ENCODE assay signal across 36 cellular contexts in genomic region chr6:8789878-8790277, GRCh38.
"Had no signal": no experiment of that assay in that cellular context is flagged by ENCODE, and none has a peak within 500 bp of the region (broad histone marks: within the 10 kb centered on the region; RNA-seq: fewer than 3 reads in every experiment).

No MANE protein-coding gene starts in this region.

- H3K9me3 ChIP-seq: body of pancreas, breast epithelium had no signal

- H3K27me3 Mint-ChIP-seq: activated CD4-positive, alpha-beta memory T cell treated with anti-CD3 and anti-CD28 coated beads, Interleukin-2, amount 10 ng/mL, durations not matched to agents 7 days and 5 days; activated CD4-positive, alpha-beta T cell treated with anti-CD3 and anti-CD28 coated beads for 36 hours; activated CD4-positive, alpha-beta T cell treated with anti-CD3 and anti-CD28 coated beads, Interleukin-2, amount 10 ng/mL, durations not matched to agents 7 days and 5 days; activated CD8-positive, alpha-beta memory T cell treated with anti-CD3 and anti-CD28 coated beads, Interleukin-2, amount 10 ng/mL, durations not matched to agents 7 days and 5 days; activated naive CD4-positive, alpha-beta T cell treated with anti-CD3 and anti-CD28 coated beads, Interleukin-2, amount 10 ng/mL, durations not matched to agents 7 days and 5 days; activated naive CD4-positive, alpha-beta T cell treated with anti-CD3 and anti-CD28 coated beads, Interleukin-2, amount 50 U/mL, for 24 hours; activated naive CD8-positive, alpha-beta T cell; activated naive CD8-positive, alpha-beta T cell treated with anti-CD3 and anti-CD28 coated beads, Interleukin-2, amount 10 ng/mL, durations not matched to agents 7 days and 5 days; activated naive CD8-positive, alpha-beta T cell treated with anti-CD3 and anti-CD28 coated beads, Interleukin-2, amount 50 U/mL, for 24 hours; activated T-cell treated with anti-CD3 and anti-CD28 coated beads, Interleukin-2, amount 50 U/mL, for 24 hours had no signal

- H3K27me3 ChIP-seq: body of pancreas, brain microvascular endothelial cell, breast epithelium had no signal

- H3K4me1 ChIP-seq: body of pancreas, breast epithelium had no signal

- DNase-seq: activated CD4-positive, alpha-beta memory T cell treated with anti-CD3 and anti-CD28 coated beads, Interleukin-2, amount 10 ng/mL, durations not matched to agents 7 days and 5 days; activated CD4-positive, alpha-beta T cell treated with anti-CD3 and anti-CD28 coated beads for 1 hour; activated CD4-positive, alpha-beta T cell treated with anti-CD3 and anti-CD28 coated beads for 36 hours; activated CD4-positive, alpha-beta T cell treated with anti-CD3 and anti-CD28 coated beads for 48 hours; activated CD4-positive, alpha-beta T cell treated with anti-CD3 and anti-CD28 coated beads, Interleukin-2, amount 10 ng/mL, durations not matched to agents 7 days and 5 days; activated CD4-positive, alpha-beta T cell treated with anti-CD3 and anti-CD28 coated beads, Interleukin-2, amount 50 U/mL, for 48 hours; activated CD4-positive, CD25-positive, alpha-beta regulatory T cell; activated CD8-positive, alpha-beta memory T cell treated with anti-CD3 and anti-CD28 coated beads for 24 hours; activated CD8-positive, alpha-beta memory T cell treated with anti-CD3 and anti-CD28 coated beads, Interleukin-2, amount 10 ng/mL, durations not matched to agents 7 days and 5 days; activated CD8-positive, alpha-beta memory T cell treated with anti-CD3 and anti-CD28 coated beads, Interleukin-2, amount 50 U/mL, for 48 hours; activated CD8-positive, alpha-beta T cell treated with anti-CD3 and anti-CD28 coated beads, Interleukin-2, amount 10 ng/mL, durations not matched to agents 7 days and 5 days; activated effector memory CD4-positive, alpha-beta T cell treated with Interleukin-2 at 50 U/mL for 16 hours; activated gamma-delta T cell; activated naive CD4-positive, alpha-beta T cell treated with anti-CD3 and anti-CD28 coated beads, Interleukin-2, amount 10 ng/mL, durations not matched to agents 7 days and 5 days; activated naive CD4-positive, alpha-beta T cell treated with Interleukin-2 at 50 U/mL for 16 hours; activated naive CD8-positive, alpha-beta T cell treated with anti-CD3 and anti-CD28 coated beads, Interleukin-2, amount 10 ng/mL, durations not matched to agents 7 days and 5 days; activated naive CD8-positive, alpha-beta T cell treated with anti-CD3 and anti-CD28 coated beads, Interleukin-2, amount 50 U/mL, for 24 hours; activated T-cell treated with anti-CD3 and anti-CD28 coated beads, Interleukin-2, amount 50 U/mL, for 24 hours; activated T-cell treated with anti-CD3 and anti-CD28 coated beads, Interleukin-2, amount 50 U/mL, for 48 hours; amniotic stem cell; aorta; body of pancreas; brain microvascular endothelial cell; central memory CD4-positive, alpha-beta T cell; T-helper 2 cell; T-helper 9 cell had no signal

- H3K27ac Mint-ChIP-seq: activated CD4-positive, alpha-beta memory T cell treated with anti-CD3 and anti-CD28 coated beads, Interleukin-2, amount 10 ng/mL, durations not matched to agents 7 days and 5 days; activated CD4-positive, alpha-beta T cell treated with anti-CD3 and anti-CD28 coated beads for 36 hours; activated CD4-positive, alpha-beta T cell treated with anti-CD3 and anti-CD28 coated beads, Interleukin-2, amount 10 ng/mL, durations not matched to agents 7 days and 5 days; activated CD8-positive, alpha-beta memory T cell treated with anti-CD3 and anti-CD28 coated beads, Interleukin-2, amount 10 ng/mL, durations not matched to agents 7 days and 5 days; activated CD8-positive, alpha-beta T cell treated with anti-CD3 and anti-CD28 coated beads, Interleukin-2, amount 10 ng/mL, durations not matched to agents 7 days and 5 days; activated naive CD4-positive, alpha-beta T cell treated with anti-CD3 and anti-CD28 coated beads, Interleukin-2, amount 10 ng/mL, durations not matched to agents 7 days and 5 days; activated naive CD4-positive, alpha-beta T cell treated with anti-CD3 and anti-CD28 coated beads, Interleukin-2, amount 50 U/mL, for 24 hours; activated naive CD8-positive, alpha-beta T cell; activated naive CD8-positive, alpha-beta T cell treated with anti-CD3 and anti-CD28 coated beads, Interleukin-2, amount 10 ng/mL, durations not matched to agents 7 days and 5 days; activated naive CD8-positive, alpha-beta T cell treated with anti-CD3 and anti-CD28 coated beads, Interleukin-2, amount 50 U/mL, for 24 hours; activated T-cell treated with anti-CD3 and anti-CD28 coated beads, Interleukin-2, amount 50 U/mL, for 24 hours; activated T-helper 2 cell treated with anti-CD3 and anti-CD28 coated beads, Interferon-gamma antibody, Interleukin-2, Interleukin-4, amounts not matched to agents 10 μg/mL and 5 μg/mL and 100 μg/mL, durations not matched to agents 14 hours and 24 hours and 36 hours; T-helper 2 cell treated with Interferon-gamma antibody and Interleukin-4, amounts not matched to agents 5 μg/mL and 100 μg/mL, for 36 hours had no signal

- ATAC-seq: activated CD4-positive, alpha-beta T cell treated with anti-CD3 and anti-CD28 coated beads for 36 hours; activated CD4-positive, CD25-positive, alpha-beta regulatory T cell treated with anti-CD3 and anti-CD28 coated beads, Interleukin-2, amount 50 U/mL, for 24 hours; activated CD8-positive, alpha-beta memory T cell treated with anti-CD3 and anti-CD28 coated beads, Interleukin-2, amount 10 ng/mL, durations not matched to agents 7 days and 5 days; activated CD8-positive, alpha-beta T cell treated with anti-CD3 and anti-CD28 coated beads, Interleukin-2, amount 10 ng/mL, durations not matched to agents 7 days and 5 days; activated naive CD8-positive, alpha-beta T cell treated with anti-CD3 and anti-CD28 coated beads, Interleukin-2, amount 50 U/mL, for 24 hours; body of pancreas had no signal

- H3K4me1 Mint-ChIP-seq: activated CD4-positive, alpha-beta memory T cell treated with anti-CD3 and anti-CD28 coated beads, Interleukin-2, amount 10 ng/mL, durations not matched to agents 7 days and 5 days; activated CD4-positive, alpha-beta T cell treated with anti-CD3 and anti-CD28 coated beads for 36 hours; activated CD4-positive, alpha-beta T cell treated with anti-CD3 and anti-CD28 coated beads, Interleukin-2, amount 10 ng/mL, durations not matched to agents 7 days and 5 days; activated CD8-positive, alpha-beta memory T cell treated with anti-CD3 and anti-CD28 coated beads, Interleukin-2, amount 10 ng/mL, durations not matched to agents 7 days and 5 days; activated naive CD4-positive, alpha-beta T cell treated with anti-CD3 and anti-CD28 coated beads, Interleukin-2, amount 10 ng/mL, durations not matched to agents 7 days and 5 days; activated naive CD4-positive, alpha-beta T cell treated with anti-CD3 and anti-CD28 coated beads, Interleukin-2, amount 50 U/mL, for 24 hours; activated naive CD8-positive, alpha-beta T cell treated with anti-CD3 and anti-CD28 coated beads, Interleukin-2, amount 10 ng/mL, durations not matched to agents 7 days and 5 days; activated naive CD8-positive, alpha-beta T cell treated with anti-CD3 and anti-CD28 coated beads, Interleukin-2, amount 50 U/mL, for 24 hours had no signal

- H3K36me3 ChIP-seq: brain microvascular endothelial cell, breast epithelium had no signal

- FAIRE-seq: astrocyte, colon, TTC549 had no signal

- H3K27ac ChIP-seq: body of pancreas, brain microvascular endothelial cell, breast epithelium, VCaP had no signal

- H3K4me3 Mint-ChIP-seq: activated CD4-positive, alpha-beta memory T cell treated with anti-CD3 and anti-CD28 coated beads, Interleukin-2, amount 10 ng/mL, durations not matched to agents 7 days and 5 days; activated CD4-positive, alpha-beta T cell treated with anti-CD3 and anti-CD28 coated beads for 36 hours; activated CD4-positive, alpha-beta T cell treated with anti-CD3 and anti-CD28 coated beads, Interleukin-2, amount 10 ng/mL, durations not matched to agents 7 days and 5 days; activated CD8-positive, alpha-beta memory T cell treated with anti-CD3 and anti-CD28 coated beads, Interleukin-2, amount 10 ng/mL, durations not matched to agents 7 days and 5 days; activated CD8-positive, alpha-beta T cell treated with anti-CD3 and anti-CD28 coated beads, Interleukin-2, amount 10 ng/mL, durations not matched to agents 7 days and 5 days; activated naive CD4-positive, alpha-beta T cell treated with anti-CD3 and anti-CD28 coated beads, Interleukin-2, amount 10 ng/mL, durations not matched to agents 7 days and 5 days; activated naive CD4-positive, alpha-beta T cell treated with anti-CD3 and anti-CD28 coated beads, Interleukin-2, amount 50 U/mL, for 24 hours; activated naive CD8-positive, alpha-beta T cell; activated naive CD8-positive, alpha-beta T cell treated with anti-CD3 and anti-CD28 coated beads, Interleukin-2, amount 10 ng/mL, durations not matched to agents 7 days and 5 days; activated naive CD8-positive, alpha-beta T cell treated with anti-CD3 and anti-CD28 coated beads, Interleukin-2, amount 50 U/mL, for 24 hours; activated T-cell treated with anti-CD3 and anti-CD28 coated beads, Interleukin-2, amount 50 U/mL, for 24 hours; T-helper 2 cell treated with Interferon-gamma antibody and Interleukin-4, amounts not matched to agents 5 μg/mL and 100 μg/mL, for 36 hours had no signal

- H3K4me3 ChIP-seq: body of pancreas, breast epithelium had no signal

- H3K36me3 Mint-ChIP-seq: activated CD8-positive, alpha-beta memory T cell treated with anti-CD3 and anti-CD28 coated beads, Interleukin-2, amount 10 ng/mL, durations not matched to agents 7 days and 5 days; activated naive CD4-positive, alpha-beta T cell treated with anti-CD3 and anti-CD28 coated beads, Interleukin-2, amount 10 ng/mL, durations not matched to agents 7 days and 5 days; activated naive CD4-positive, alpha-beta T cell treated with anti-CD3 and anti-CD28 coated beads, Interleukin-2, amount 50 U/mL, for 24 hours; activated naive CD8-positive, alpha-beta T cell; activated naive CD8-positive, alpha-beta T cell treated with anti-CD3 and anti-CD28 coated beads, Interleukin-2, amount 10 ng/mL, durations not matched to agents 7 days and 5 days had no signal
